8 cellular contexts compared by ENCODE assay signal in the genomic region with DNA sequence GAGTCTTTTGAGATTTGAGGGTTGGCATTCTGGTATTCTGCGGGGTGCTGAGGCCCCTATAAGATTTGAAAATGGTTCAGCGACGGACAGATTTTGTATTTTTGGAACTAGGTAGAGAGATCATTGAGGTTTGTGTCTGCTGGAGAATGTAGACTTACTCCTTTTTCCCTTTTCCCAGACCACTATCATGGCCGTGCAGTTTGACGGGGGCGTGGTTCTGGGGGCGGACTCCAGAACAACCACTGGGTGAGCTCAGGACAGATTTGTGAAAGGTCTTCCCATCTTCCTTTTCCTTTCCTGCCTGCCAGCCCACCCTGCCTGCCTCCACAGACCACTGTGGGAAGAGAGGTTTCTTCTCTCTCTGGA. TPM values are rescaled to one million over a fixed set of nuclear protein-coding genes. Genes with fewer than 3 reads are reported as not detected.
DNase-seq lines count a peak whose midpoint lies in the region; ATAC-seq and TF ChIP-seq lines count a peak whose summit lies in the region.

No MANE protein-coding gene starts in this region.

- H3K4me1 ChIP-seq in CD4-positive, CD25-positive, alpha-beta regulatory T cell (ENCODE audit: control insufficient read depth, insufficient read depth, low read length, poor library complexity, severe bottlenecking), result peaks cover 10% of the 10 kb centered on the region

- peaks cover 16% of the 10 kb centered on the region for H3K36me3 ChIP-seq in CD4-positive, CD25-positive, alpha-beta regulatory T cell (ENCODE audit: control insufficient read depth, insufficient read depth, low read length)

- peak overlapping the region; percentile 93 to 100 (median 100) for H3K4me3 Mint-ChIP-seq in CD4-positive, CD25-positive, alpha-beta regulatory T cell
- H3K4me3 Mint-ChIP-seq in naive thymus-derived CD8-positive, alpha-beta T cell, result peak overlapping the region; percentile 97 to 100 (median 100)

- peaks cover 8% of the 10 kb centered on the region for H3K36me3 Mint-ChIP-seq in CD4-positive, CD25-positive, alpha-beta regulatory T cell
- peaks cover 0 to 23% (median 0%) of the 10 kb centered on the region in 3 donors for H3K36me3 Mint-ChIP-seq in naive thymus-derived CD8-positive, alpha-beta T cell

- H3K27me3 ChIP-seq in CD4-positive, CD25-positive, alpha-beta regulatory T cell (ENCODE audit: control insufficient read depth, insufficient read depth, low read length), result no peaks in the 10 kb centered on the region

- H3K27ac ChIP-seq in CD4-positive, CD25-positive, alpha-beta regulatory T cell (ENCODE audit: insufficient read depth, low read length, poor library complexity, severe bottlenecking), result peak overlapping the region; percentile 60

- TF ChIP-seq CTCF in HFF-Myc (IDR thresholded peaks at IDR 0.05; ENCODE audit: low read depth, low read length, missing control alignments) (no peak), epithelial cell of proximal tubule (conservative IDR thresholded peaks at IDR 0.05; ENCODE audit: low read depth, low read length) (no peak)

- H3K4me1 Mint-ChIP-seq in CD4-positive, CD25-positive, alpha-beta regulatory T cell, result peaks cover 5 to 16% (median 11%) of the 10 kb centered on the region in 4 donors
- H3K4me1 Mint-ChIP-seq in naive thymus-derived CD8-positive, alpha-beta T cell, result peaks cover 8 to 17% (median 16%) of the 10 kb centered on the region in 4 donors

- peak overlapping the region; percentile 97 to 100 (median 97) for H3K27ac Mint-ChIP-seq in CD4-positive, CD25-positive, alpha-beta regulatory T cell
- H3K27ac Mint-ChIP-seq in naive thymus-derived CD8-positive, alpha-beta T cell, result peak overlapping the region; percentile 97 to 99 (median 99)

- no peak for DNase-seq in CD4-positive, CD25-positive, alpha-beta regulatory T cell
- no peak for DNase-seq in HFF-Myc (ENCODE audit: extremely low read depth, low read depth)
- DNase-seq in UCSD-AML1 (lab: John Stamatoyannopoulos, UW; ENCODE audit: unreplicated experiment), result peak; percentile 28
- no peak for DNase-seq in epithelial cell of proximal tubule (ENCODE audit: low read depth)
- DNase-seq in naive thymus-derived CD8-positive, alpha-beta T cell, result no peak
- DNase-seq in GOT3 (lab: John Stamatoyannopoulos, UW), result no peak
- no peak for DNase-seq in NCI-H1092 (lab: John Stamatoyannopoulos, UW)

- H3K9me3 Mint-ChIP-seq in CD4-positive, CD25-positive, alpha-beta regulatory T cell, result no peaks in the 10 kb centered on the region
- H3K9me3 Mint-ChIP-seq in naive thymus-derived CD8-positive, alpha-beta T cell, result no peaks in the 10 kb centered on the region

- H3K4me3 ChIP-seq in CD4-positive, CD25-positive, alpha-beta regulatory T cell (ENCODE audit: low read depth, low read length), result peak overlapping the region; percentile 93
- H3K4me3 ChIP-seq in HFF-Myc (replicated peaks; ENCODE audit: low read depth, low read length), result peak overlapping the region; percentile 98
- H3K4me3 ChIP-seq in epithelial cell of proximal tubule (ENCODE audit: low read depth, low read length), result peak overlapping the region; percentile 95

- peaks cover 4% of the 10 kb centered on the region for H3K27me3 Mint-ChIP-seq in CD4-positive, CD25-positive, alpha-beta regulatory T cell
- peaks cover 0 to 5% (median 0%) of the 10 kb centered on the region in 5 donors for H3K27me3 Mint-ChIP-seq in naive thymus-derived CD8-positive, alpha-beta T cell

- POLR2A ChIA-PET in naive thymus-derived CD8-positive, alpha-beta T cell (lab: Charles Lee), result interaction anchor here (1.1 to 2.4 kb wide), 7 partner anchors 10 to 90 kb away, joined by 3 to 20 read pairs (median 5); partner anchors contain the start of genes ARRB2, MINK1 and PLD2

- no peak for ATAC-seq in CD4-positive, CD25-positive, alpha-beta regulatory T cell (ENCODE audit: low read depth in 2 of 2)
- ATAC-seq in naive thymus-derived CD8-positive, alpha-beta T cell, result no peak
- no peak for ATAC-seq in GM19452 (IDR thresholded peaks at IDR 0.05; ENCODE audit: unreplicated experiment)

- no peaks in the 10 kb centered on the region for H3K9me3 ChIP-seq in CD4-positive, CD25-positive, alpha-beta regulatory T cell (ENCODE audit: control insufficient read depth in 2 of 2, low read length in 2 of 2)

RNA-seq across cellular contexts. Expression of gene PSMB6, which starts 0.6 kb away (rescaled TPM):
- 64.7 TPM for total RNA-seq in CD4-positive, CD25-positive, alpha-beta regulatory T cell
- polyA plus RNA-seq in CD4-positive, CD25-positive, alpha-beta regulatory T cell, result 100 to 1,000 TPM; 281 to 354 (median 319) TPM
- total RNA-seq in epithelial cell of proximal tubule, result 264 and 337 TPM in 2 replicates
- total RNA-seq in naive thymus-derived CD8-positive, alpha-beta T cell, result 10 to 100 TPM; 56.5 to 61.6 TPM
- 100 to 1,000 TPM; 211 to 282 (median 256) TPM for polyA plus RNA-seq in naive thymus-derived CD8-positive, alpha-beta T cell

RNA-seq across cellular contexts. Expression of gene GLTPD2, which starts 7.8 kb away (rescaled TPM):
- 0.39 TPM for total RNA-seq in CD4-positive, CD25-positive, alpha-beta regulatory T cell
- polyA plus RNA-seq in CD4-positive, CD25-positive, alpha-beta regulatory T cell, result under 1 TPM in 1 of 4 donors, not detected in 3; 0.43 TPM
- not detected in 2 replicates for total RNA-seq in epithelial cell of proximal tubule
- not detected for total RNA-seq in naive thymus-derived CD8-positive, alpha-beta T cell
- under 1 TPM; 0.36 to 0.39 (median 0.39) TPM for polyA plus RNA-seq in naive thymus-derived CD8-positive, alpha-beta T cell

RNA-seq across cellular contexts. Expression of gene VMO1, which starts 10.4 kb away (rescaled TPM):
- total RNA-seq in CD4-positive, CD25-positive, alpha-beta regulatory T cell, result not detected
- polyA plus RNA-seq in CD4-positive, CD25-positive, alpha-beta regulatory T cell, result under 1 TPM in 1 of 4 donors, not detected in 3; 0.71 TPM
- total RNA-seq in epithelial cell of proximal tubule, result not detected in 2 replicates
- under 1 TPM in 1 of 2 experiments, not detected in 1; 0.60 TPM for total RNA-seq in naive thymus-derived CD8-positive, alpha-beta T cell
- not detected for polyA plus RNA-seq in naive thymus-derived CD8-positive, alpha-beta T cell

RNA-seq across cellular contexts. Expression of gene PLD2, which starts 10.4 kb away (rescaled TPM):
- 36.4 TPM for total RNA-seq in CD4-positive, CD25-positive, alpha-beta regulatory T cell
- polyA plus RNA-seq in CD4-positive, CD25-positive, alpha-beta regulatory T cell, result 1 to 10 TPM; 1.6 to 4.7 (median 1.9) TPM
- total RNA-seq in epithelial cell of proximal tubule, result 15.7 and 19.5 TPM in 2 replicates
- total RNA-seq in naive thymus-derived CD8-positive, alpha-beta T cell, result 10 to 100 TPM; 21.4 to 27.9 TPM
- 1 to 10 TPM; 1.1 to 1.9 (median 1.9) TPM for polyA plus RNA-seq in naive thymus-derived CD8-positive, alpha-beta T cell
